Comparison of ENCODE assay signal across 25 cellular contexts in the genomic region with DNA sequence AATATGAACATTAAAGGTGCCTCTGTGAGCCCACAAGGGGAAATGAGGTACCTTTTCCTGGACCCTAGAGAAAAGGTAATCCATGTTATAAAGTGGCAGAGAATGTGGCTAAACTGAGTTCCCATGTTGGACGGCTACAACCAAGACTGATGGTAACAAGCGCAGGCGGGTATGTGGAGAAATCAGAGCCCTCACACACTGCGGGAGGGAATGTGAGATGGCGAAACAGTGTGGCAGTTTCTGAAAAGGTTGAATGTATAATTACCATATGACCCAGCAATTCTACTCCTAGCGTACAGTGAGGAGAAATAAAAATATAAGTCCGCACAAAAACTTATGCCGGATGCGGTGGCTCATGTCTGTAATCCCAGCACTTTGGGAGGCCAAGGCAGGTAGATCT. TPM values are rescaled to one million over a fixed set of nuclear protein-coding genes. Genes with fewer than 3 reads are reported as not detected.
"Had no signal": no experiment of that assay in that cellular context is flagged by ENCODE, and none has a peak within 500 bp of the region (broad histone marks: within the 10 kb centered on the region; RNA-seq: fewer than 3 reads in every experiment).

No MANE protein-coding gene starts in this region.

- H3K9me3 ChIP-seq: pancreas, right lobe of liver, stomach had no signal

- H3K4me1 Mint-ChIP-seq: activated CD8-positive, alpha-beta memory T cell treated with anti-CD3 and anti-CD28 coated beads, Interleukin-2, amount 10 ng/mL, durations not matched to agents 7 days and 5 days; activated naive CD8-positive, alpha-beta T cell treated with anti-CD3 and anti-CD28 coated beads, Interleukin-2, amount 50 U/mL, for 24 hours; memory B cell; stimulated activated effector memory CD8-positive, alpha-beta T cell treated with anti-CD3 and anti-CD28 coated beads, Interleukin-12 subunit alpha, Interleukin-12 subunit beta, amount 100 ng/mL, for 72 hours; WTC11 had no signal

- H3K9me3 Mint-ChIP-seq: activated CD4-positive, alpha-beta memory T cell treated with anti-CD3 and anti-CD28 coated beads, Interleukin-2, amount 10 ng/mL, durations not matched to agents 7 days and 5 days; activated naive CD4-positive, alpha-beta T cell treated with anti-CD3 and anti-CD28 coated beads for 36 hours; activated naive CD8-positive, alpha-beta T cell treated with anti-CD3 and anti-CD28 coated beads, Interleukin-2, amount 50 U/mL, for 24 hours; activated T-helper 2 cell treated with anti-CD3 and anti-CD28 coated beads, Interferon-gamma antibody, Interleukin-2, Interleukin-4, amounts not matched to agents 10 μg/mL and 5 μg/mL and 100 μg/mL, durations not matched to agents 14 hours and 24 hours and 36 hours; memory B cell; naive thymus-derived CD8-positive, alpha-beta T cell; stimulated activated effector memory CD8-positive, alpha-beta T cell treated with anti-CD3 and anti-CD28 coated beads, Interleukin-12 subunit alpha, Interleukin-12 subunit beta, amount 100 ng/mL, for 72 hours had no signal

- ATAC-seq: activated CD8-positive, alpha-beta memory T cell treated with anti-CD3 and anti-CD28 coated beads, Interleukin-2, amount 10 ng/mL, durations not matched to agents 7 days and 5 days; activated naive CD8-positive, alpha-beta T cell treated with anti-CD3 and anti-CD28 coated beads, Interleukin-2, amount 50 U/mL, for 24 hours; left lobe of liver; naive thymus-derived CD8-positive, alpha-beta T cell; stimulated activated effector memory CD8-positive, alpha-beta T cell treated with anti-CD3 and anti-CD28 coated beads, Interleukin-12 subunit alpha, Interleukin-12 subunit beta, amount 100 ng/mL, for 72 hours; WTC11 had no signal

- H3K27me3 Mint-ChIP-seq: activated CD4-positive, alpha-beta memory T cell treated with anti-CD3 and anti-CD28 coated beads, Interleukin-2, amount 10 ng/mL, durations not matched to agents 7 days and 5 days; activated CD8-positive, alpha-beta memory T cell treated with anti-CD3 and anti-CD28 coated beads, Interleukin-2, amount 10 ng/mL, durations not matched to agents 7 days and 5 days; activated naive CD8-positive, alpha-beta T cell treated with anti-CD3 and anti-CD28 coated beads, Interleukin-2, amount 50 U/mL, for 24 hours; memory B cell; naive thymus-derived CD8-positive, alpha-beta T cell had no signal

- H3K4me1 ChIP-seq: pancreas, right lobe of liver, stomach had no signal

- H3K27ac Mint-ChIP-seq: activated CD4-positive, alpha-beta memory T cell treated with anti-CD3 and anti-CD28 coated beads, Interleukin-2, amount 10 ng/mL, durations not matched to agents 7 days and 5 days; activated CD8-positive, alpha-beta memory T cell treated with anti-CD3 and anti-CD28 coated beads, Interleukin-2, amount 10 ng/mL, durations not matched to agents 7 days and 5 days; activated naive CD4-positive, alpha-beta T cell treated with anti-CD3 and anti-CD28 coated beads for 36 hours; activated naive CD8-positive, alpha-beta T cell treated with anti-CD3 and anti-CD28 coated beads, Interleukin-2, amount 50 U/mL, for 24 hours; activated T-helper 2 cell treated with anti-CD3 and anti-CD28 coated beads, Interferon-gamma antibody, Interleukin-2, Interleukin-4, amounts not matched to agents 10 μg/mL and 5 μg/mL and 100 μg/mL, durations not matched to agents 14 hours and 24 hours and 36 hours; memory B cell; stimulated activated effector memory CD8-positive, alpha-beta T cell treated with anti-CD3 and anti-CD28 coated beads, Interleukin-12 subunit alpha, Interleukin-12 subunit beta, amount 100 ng/mL, for 72 hours; WTC11 had no signal

- H3K4me3 ChIP-seq: pancreas, right lobe of liver, stomach had no signal

- H3K36me3 ChIP-seq: brain microvascular endothelial cell, right lobe of liver had no signal

- H3K4me3 Mint-ChIP-seq: activated CD4-positive, alpha-beta memory T cell treated with anti-CD3 and anti-CD28 coated beads, Interleukin-2, amount 10 ng/mL, durations not matched to agents 7 days and 5 days; activated CD8-positive, alpha-beta memory T cell treated with anti-CD3 and anti-CD28 coated beads, Interleukin-2, amount 10 ng/mL, durations not matched to agents 7 days and 5 days; activated naive CD4-positive, alpha-beta T cell treated with anti-CD3 and anti-CD28 coated beads for 36 hours; activated naive CD8-positive, alpha-beta T cell treated with anti-CD3 and anti-CD28 coated beads, Interleukin-2, amount 50 U/mL, for 24 hours; memory B cell; naive thymus-derived CD8-positive, alpha-beta T cell; stimulated activated effector memory CD8-positive, alpha-beta T cell treated with anti-CD3 and anti-CD28 coated beads, Interleukin-12 subunit alpha, Interleukin-12 subunit beta, amount 100 ng/mL, for 72 hours; WTC11 had no signal

- H3K27me3 ChIP-seq: brain microvascular endothelial cell, pancreas, right lobe of liver, stomach had no signal

- H3K36me3 Mint-ChIP-seq: naive thymus-derived CD8-positive, alpha-beta T cell had no signal

- H3K27ac ChIP-seq: brain microvascular endothelial cell, pancreas, right lobe of liver had no signal

- DNase-seq: activated CD4-positive, alpha-beta memory T cell treated with anti-CD3 and anti-CD28 coated beads, Interleukin-2, amount 10 ng/mL, durations not matched to agents 7 days and 5 days; activated CD4-positive, alpha-beta T cell treated with anti-CD3 and anti-CD28 coated beads for 48 hours; activated CD8-positive, alpha-beta memory T cell treated with anti-CD3 and anti-CD28 coated beads, Interleukin-2, amount 10 ng/mL, durations not matched to agents 7 days and 5 days; activated naive CD4-positive, alpha-beta T cell treated with anti-CD3 and anti-CD28 coated beads for 36 hours; activated naive CD8-positive, alpha-beta T cell treated with anti-CD3 and anti-CD28 coated beads, Interleukin-2, amount 50 U/mL, for 24 hours; aorta; brain microvascular endothelial cell; central memory CD4-positive, alpha-beta T cell; foreskin melanocyte; glutamatergic neuron; hypothalamus; naive thymus-derived CD8-positive, alpha-beta T cell; pancreas; right lobe of liver; small intestine; stimulated activated CD4-positive, alpha-beta T cell treated with anti-CD3 and anti-CD28 coated beads, Interleukin-4, amount 100 ng/mL, for 24 hours; stomach; T-helper 2 cell had no signal

RNA-seq across cellular contexts. Expression of gene UCN2, which starts 35.5 kb away (rescaled TPM):
- total RNA-seq: activated CD4-positive, alpha-beta memory T cell treated with anti-CD3 and anti-CD28 coated beads, Interleukin-2, amount 10 ng/mL, durations not matched to agents 7 days and 5 days; activated CD8-positive, alpha-beta memory T cell treated with anti-CD3 and anti-CD28 coated beads, Interleukin-2, amount 10 ng/mL, durations not matched to agents 7 days and 5 days; activated naive CD4-positive, alpha-beta T cell treated with anti-CD3 and anti-CD28 coated beads for 36 hours; activated T-helper 2 cell treated with anti-CD3 and anti-CD28 coated beads, Interferon-gamma antibody, Interleukin-2, Interleukin-4, amounts not matched to agents 10 μg/mL and 5 μg/mL and 100 μg/mL, durations not matched to agents 14 hours and 24 hours and 36 hours; left lobe of liver; mucosa of gallbladder; pancreas; right lobe of liver; temporal lobe; WTC11 had no signal
- polyA plus RNA-seq: naive thymus-derived CD8-positive, alpha-beta T cell had no signal
